ENCODE assay signal across 1 cellular context in the genomic region with DNA sequence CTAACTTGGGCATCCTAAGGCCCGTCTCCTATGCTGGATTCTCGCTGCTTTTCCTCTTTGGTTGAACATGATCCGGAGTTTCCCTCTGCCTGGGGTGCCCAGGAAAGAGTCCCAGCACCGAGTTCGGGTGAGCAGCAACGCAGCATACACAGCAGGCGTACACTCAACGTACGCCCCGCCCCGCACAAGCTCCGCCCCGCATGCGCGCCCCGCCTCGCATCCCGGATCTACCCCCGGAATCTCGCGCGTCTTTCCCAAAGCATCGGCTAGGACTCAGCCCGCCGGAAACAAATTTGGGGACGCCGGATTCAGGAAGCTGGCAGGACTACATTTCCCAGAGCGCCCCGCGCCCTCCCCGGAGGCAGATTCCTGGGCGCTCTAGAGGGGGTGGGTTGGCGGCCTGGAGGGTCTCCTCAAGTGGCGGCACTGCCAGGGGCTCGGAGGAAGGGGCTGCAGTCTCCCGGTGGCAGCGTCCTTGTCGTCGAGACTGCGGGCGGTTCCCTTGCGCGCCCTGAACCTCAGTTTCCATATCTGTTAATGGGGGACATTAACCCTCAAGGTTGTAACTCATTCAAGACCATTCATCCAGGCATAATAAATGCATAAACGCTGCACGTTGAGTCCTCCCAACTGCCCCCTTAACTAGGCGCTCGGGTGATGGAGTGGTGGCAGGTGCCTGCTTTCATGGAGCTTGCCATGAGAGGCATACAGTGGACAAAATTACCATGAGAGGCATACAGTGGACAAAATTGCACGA.
TF ChIP-seq lines count a peak whose summit lies in the region.

No MANE protein-coding gene starts in this region.

TF ChIP-seq in HepG2, 621 proteins besides CTCF, POLR2A, EP300 and RAD21 (continued from another document and continues in another):
- TF ChIP-seq, protein P1, sequence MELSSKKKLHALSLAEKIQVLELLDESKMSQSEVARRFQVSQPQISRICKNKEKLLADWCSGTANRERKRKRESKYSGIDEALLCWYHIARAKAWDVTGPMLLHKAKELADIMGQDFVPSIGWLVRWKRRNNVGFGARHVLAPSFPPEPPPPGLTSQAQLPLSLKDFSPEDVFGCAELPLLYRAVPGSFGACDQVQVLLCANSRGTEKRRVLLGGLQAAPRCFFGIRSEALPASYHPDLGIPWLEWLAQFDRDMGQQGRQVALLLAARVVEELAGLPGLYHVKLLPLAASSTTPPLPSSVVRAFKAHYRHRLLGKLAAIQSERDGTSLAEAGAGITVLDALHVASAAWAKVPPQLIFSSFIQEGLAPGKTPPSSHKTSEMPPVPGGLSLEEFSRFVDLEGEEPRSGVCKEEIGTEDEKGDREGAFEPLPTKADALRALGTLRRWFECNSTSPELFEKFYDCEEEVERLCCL (CRISPR knock-in tag; IDR thresholded peaks at IDR 0.05; ENCODE audit: borderline replicate concordance), result no peak
- TF ChIP-seq ARNTL (CRISPR knock-in tag; IDR thresholded peaks at IDR 0.05) (peak; percentile 40; the same call in 1 of the 2 replicates), ZNF572 (CRISPR knock-in tag; IDR thresholded peaks at IDR 0.05) (no peak; the same call in 1 of the 2 replicates), ATM (IDR thresholded peaks at IDR 0.05; ENCODE audit: borderline replicate concordance) (no peak), POLR2AphosphoS5 (IDR thresholded peaks at IDR 0.05; ENCODE audit: low read depth, low read length) (peak; percentile 97), ZSCAN12 (CRISPR knock-in tag; IDR thresholded peaks at IDR 0.05) (no peak), KLF16 (CRISPR knock-in tag; IDR thresholded peaks at IDR 0.05) (0 out of 4 replicates have a peak, but pooled peaks of 1 of the 2 experiments have one; percentile 12), POLR2G (IDR thresholded peaks at IDR 0.05; ENCODE audit: low read depth, low read length) (peak; percentile 88), TAF15 (IDR thresholded peaks at IDR 0.05; ENCODE audit: low read depth, low read length, poor library complexity, severe bottlenecking) (no peak), ASH2L (IDR thresholded peaks at IDR 0.05; ENCODE audit: insufficient read length, low read depth, low read length) (peak; percentile 42), ZNF674 (CRISPR knock-in tag; IDR thresholded peaks at IDR 0.05; ENCODE audit: low read depth) (no peak), ZSCAN30 (CRISPR knock-in tag; IDR thresholded peaks at IDR 0.05) (no peak), TARDBP (CRISPR knock-in tag; IDR thresholded peaks at IDR 0.05) (peak; percentile 32), ZFP1 (CRISPR knock-in tag; IDR thresholded peaks at IDR 0.05) (no peak), CAMTA2 (CRISPR knock-in tag; IDR thresholded peaks at IDR 0.05; ENCODE audit: borderline replicate concordance) (peak; percentile 90; the same call in 1 of the 2 replicates), EZH2 (conservative IDR thresholded peaks at IDR 0.05; ENCODE audit: low read depth, low read length) (no peak), ZNF644 (CRISPR knock-in tag; IDR thresholded peaks at IDR 0.05; ENCODE audit: low read depth) (no peak; the same call in 1 of the 2 replicates), NONO (IDR thresholded peaks at IDR 0.05) (no peak), NONO (CRISPR knock-in tag; conservative IDR thresholded peaks at IDR 0.05) (peak; percentile 77; the same call in 1 of the 2 replicates), MED8 (CRISPR knock-in tag; IDR thresholded peaks at IDR 0.05; ENCODE audit: insufficient replicate concordance) (no peak), ZNF563 (CRISPR knock-in tag; IDR thresholded peaks at IDR 0.05) (0 out of 2 replicates have a peak, but pooled peaks have one; percentile 38), MED1 (CRISPR knock-in tag; IDR thresholded peaks at IDR 0.05) (peak; percentile 70; the same call in 1 of the 2 replicates), NFYC (CRISPR knock-in tag; IDR thresholded peaks at IDR 0.05) (peak; percentile 57; the same call in 1 of the 2 replicates), YEATS4 (CRISPR knock-in tag; IDR thresholded peaks at IDR 0.05; ENCODE audit: borderline replicate concordance) (peak; percentile 73), HOXA3 (CRISPR knock-in tag; IDR thresholded peaks at IDR 0.05) (peak; percentile 79), IRX3 (CRISPR knock-in tag; IDR thresholded peaks at IDR 0.05; ENCODE audit: borderline replicate concordance, low read depth) (no peak), ZNF205 (CRISPR knock-in tag; IDR thresholded peaks at IDR 0.05) (peak; percentile 20; the same call in 1 of the 2 replicates), ZC3H13 (CRISPR knock-in tag; IDR thresholded peaks at IDR 0.05) (no peak; the same call in 1 of the 2 replicates), GLI4 (CRISPR knock-in tag; IDR thresholded peaks at IDR 0.05; ENCODE audit: borderline replicate concordance) (no peak), TRIM24 (CRISPR knock-in tag; IDR thresholded peaks at IDR 0.05) (no peak), ZNF337 (CRISPR knock-in tag; IDR thresholded peaks at IDR 0.05; ENCODE audit: borderline replicate concordance, low read depth) (no peak), ZFP37 (CRISPR knock-in tag; IDR thresholded peaks at IDR 0.05; ENCODE audit: borderline replicate concordance) (peak; percentile 64; the same call in 1 of the 2 replicates), HMG20A (CRISPR knock-in tag; IDR thresholded peaks at IDR 0.05; ENCODE audit: borderline replicate concordance) (0 out of 2 replicates have a peak, but pooled peaks have one; percentile 15), ZNF30 (CRISPR knock-in tag; IDR thresholded peaks at IDR 0.05) (no peak), JUND (CRISPR knock-in tag; IDR thresholded peaks at IDR 0.05) (peak; percentile 32; the same call in 1 of the 2 replicates), NCOA2 (CRISPR knock-in tag; IDR thresholded peaks at IDR 0.05) (peak; percentile 44; the same call in 1 of the 2 replicates), SRY (CRISPR knock-in tag; IDR thresholded peaks at IDR 0.05) (no peak), ZNF891 (CRISPR knock-in tag; IDR thresholded peaks at IDR 0.05) (peak; percentile 46; the same call in 1 of the 2 replicates), ZBTB3 (CRISPR knock-in tag; IDR thresholded peaks at IDR 0.05; ENCODE audit: borderline replicate concordance, low read depth) (no peak)
- TF ChIP-seq, protein P2, sequence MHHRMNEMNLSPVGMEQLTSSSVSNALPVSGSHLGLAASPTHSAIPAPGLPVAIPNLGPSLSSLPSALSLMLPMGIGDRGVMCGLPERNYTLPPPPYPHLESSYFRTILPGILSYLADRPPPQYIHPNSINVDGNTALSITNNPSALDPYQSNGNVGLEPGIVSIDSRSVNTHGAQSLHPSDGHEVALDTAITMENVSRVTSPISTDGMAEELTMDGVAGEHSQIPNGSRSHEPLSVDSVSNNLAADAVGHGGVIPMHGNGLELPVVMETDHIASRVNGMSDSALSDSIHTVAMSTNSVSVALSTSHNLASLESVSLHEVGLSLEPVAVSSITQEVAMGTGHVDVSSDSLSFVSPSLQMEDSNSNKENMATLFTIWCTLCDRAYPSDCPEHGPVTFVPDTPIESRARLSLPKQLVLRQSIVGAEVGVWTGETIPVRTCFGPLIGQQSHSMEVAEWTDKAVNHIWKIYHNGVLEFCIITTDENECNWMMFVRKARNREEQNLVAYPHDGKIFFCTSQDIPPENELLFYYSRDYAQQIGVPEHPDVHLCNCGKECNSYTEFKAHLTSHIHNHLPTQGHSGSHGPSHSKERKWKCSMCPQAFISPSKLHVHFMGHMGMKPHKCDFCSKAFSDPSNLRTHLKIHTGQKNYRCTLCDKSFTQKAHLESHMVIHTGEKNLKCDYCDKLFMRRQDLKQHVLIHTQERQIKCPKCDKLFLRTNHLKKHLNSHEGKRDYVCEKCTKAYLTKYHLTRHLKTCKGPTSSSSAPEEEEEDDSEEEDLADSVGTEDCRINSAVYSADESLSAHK (CRISPR knock-in tag; IDR thresholded peaks at IDR 0.05; ENCODE audit: borderline replicate concordance), result 0 out of 2 replicates have a peak, but pooled peaks have one; percentile 42
- TF ChIP-seq, protein P3, sequence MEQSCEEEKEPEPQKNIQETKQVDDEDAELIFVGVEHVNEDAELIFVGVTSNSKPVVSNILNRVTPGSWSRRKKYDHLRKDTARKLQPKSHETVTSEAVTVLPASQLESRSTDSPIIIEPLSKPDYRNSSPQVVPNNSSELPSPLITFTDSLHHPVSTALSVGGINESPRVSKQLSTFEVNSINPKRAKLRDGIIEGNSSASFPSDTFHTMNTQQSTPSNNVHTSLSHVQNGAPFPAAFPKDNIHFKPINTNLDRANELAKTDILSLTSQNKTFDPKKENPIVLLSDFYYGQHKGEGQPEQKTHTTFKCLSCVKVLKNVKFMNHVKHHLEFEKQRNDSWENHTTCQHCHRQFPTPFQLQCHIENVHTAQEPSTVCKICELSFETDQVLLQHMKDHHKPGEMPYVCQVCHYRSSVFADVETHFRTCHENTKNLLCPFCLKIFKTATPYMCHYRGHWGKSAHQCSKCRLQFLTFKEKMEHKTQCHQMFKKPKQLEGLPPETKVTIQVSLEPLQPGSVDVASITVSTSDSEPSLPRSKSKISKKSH (CRISPR knock-in tag; IDR thresholded peaks at IDR 0.05; ENCODE audit: borderline replicate concordance), result peak; percentile 34; the same call in 1 of the 2 replicates
- TF ChIP-seq, protein P4, sequence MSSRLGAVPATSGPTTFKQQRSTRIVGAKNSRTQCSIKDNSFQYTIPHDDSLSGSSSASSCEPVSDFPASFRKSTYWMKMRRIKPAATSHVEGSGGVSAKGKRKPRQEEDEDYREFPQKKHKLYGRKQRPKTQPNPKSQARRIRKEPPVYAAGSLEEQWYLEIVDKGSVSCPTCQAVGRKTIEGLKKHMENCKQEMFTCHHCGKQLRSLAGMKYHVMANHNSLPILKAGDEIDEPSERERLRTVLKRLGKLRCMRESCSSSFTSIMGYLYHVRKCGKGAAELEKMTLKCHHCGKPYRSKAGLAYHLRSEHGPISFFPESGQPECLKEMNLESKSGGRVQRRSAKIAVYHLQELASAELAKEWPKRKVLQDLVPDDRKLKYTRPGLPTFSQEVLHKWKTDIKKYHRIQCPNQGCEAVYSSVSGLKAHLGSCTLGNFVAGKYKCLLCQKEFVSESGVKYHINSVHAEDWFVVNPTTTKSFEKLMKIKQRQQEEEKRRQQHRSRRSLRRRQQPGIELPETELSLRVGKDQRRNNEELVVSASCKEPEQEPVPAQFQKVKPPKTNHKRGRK (CRISPR knock-in tag; IDR thresholded peaks at IDR 0.05), result no peak
- TF ChIP-seq, protein P5, sequence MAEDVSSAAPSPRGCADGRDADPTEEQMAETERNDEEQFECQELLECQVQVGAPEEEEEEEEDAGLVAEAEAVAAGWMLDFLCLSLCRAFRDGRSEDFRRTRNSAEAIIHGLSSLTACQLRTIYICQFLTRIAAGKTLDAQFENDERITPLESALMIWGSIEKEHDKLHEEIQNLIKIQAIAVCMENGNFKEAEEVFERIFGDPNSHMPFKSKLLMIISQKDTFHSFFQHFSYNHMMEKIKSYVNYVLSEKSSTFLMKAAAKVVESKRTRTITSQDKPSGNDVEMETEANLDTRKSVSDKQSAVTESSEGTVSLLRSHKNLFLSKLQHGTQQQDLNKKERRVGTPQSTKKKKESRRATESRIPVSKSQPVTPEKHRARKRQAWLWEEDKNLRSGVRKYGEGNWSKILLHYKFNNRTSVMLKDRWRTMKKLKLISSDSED (CRISPR knock-in tag; IDR thresholded peaks at IDR 0.05), result no peak
- TF ChIP-seq, protein P6, sequence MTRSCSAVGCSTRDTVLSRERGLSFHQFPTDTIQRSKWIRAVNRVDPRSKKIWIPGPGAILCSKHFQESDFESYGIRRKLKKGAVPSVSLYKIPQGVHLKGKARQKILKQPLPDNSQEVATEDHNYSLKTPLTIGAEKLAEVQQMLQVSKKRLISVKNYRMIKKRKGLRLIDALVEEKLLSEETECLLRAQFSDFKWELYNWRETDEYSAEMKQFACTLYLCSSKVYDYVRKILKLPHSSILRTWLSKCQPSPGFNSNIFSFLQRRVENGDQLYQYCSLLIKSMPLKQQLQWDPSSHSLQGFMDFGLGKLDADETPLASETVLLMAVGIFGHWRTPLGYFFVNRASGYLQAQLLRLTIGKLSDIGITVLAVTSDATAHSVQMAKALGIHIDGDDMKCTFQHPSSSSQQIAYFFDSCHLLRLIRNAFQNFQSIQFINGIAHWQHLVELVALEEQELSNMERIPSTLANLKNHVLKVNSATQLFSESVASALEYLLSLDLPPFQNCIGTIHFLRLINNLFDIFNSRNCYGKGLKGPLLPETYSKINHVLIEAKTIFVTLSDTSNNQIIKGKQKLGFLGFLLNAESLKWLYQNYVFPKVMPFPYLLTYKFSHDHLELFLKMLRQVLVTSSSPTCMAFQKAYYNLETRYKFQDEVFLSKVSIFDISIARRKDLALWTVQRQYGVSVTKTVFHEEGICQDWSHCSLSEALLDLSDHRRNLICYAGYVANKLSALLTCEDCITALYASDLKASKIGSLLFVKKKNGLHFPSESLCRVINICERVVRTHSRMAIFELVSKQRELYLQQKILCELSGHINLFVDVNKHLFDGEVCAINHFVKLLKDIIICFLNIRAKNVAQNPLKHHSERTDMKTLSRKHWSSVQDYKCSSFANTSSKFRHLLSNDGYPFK (CRISPR knock-in tag; IDR thresholded peaks at IDR 0.05; ENCODE audit: borderline replicate concordance), result 0 out of 2 replicates have a peak, but pooled peaks have one; percentile 20
- TF ChIP-seq, protein P7, sequence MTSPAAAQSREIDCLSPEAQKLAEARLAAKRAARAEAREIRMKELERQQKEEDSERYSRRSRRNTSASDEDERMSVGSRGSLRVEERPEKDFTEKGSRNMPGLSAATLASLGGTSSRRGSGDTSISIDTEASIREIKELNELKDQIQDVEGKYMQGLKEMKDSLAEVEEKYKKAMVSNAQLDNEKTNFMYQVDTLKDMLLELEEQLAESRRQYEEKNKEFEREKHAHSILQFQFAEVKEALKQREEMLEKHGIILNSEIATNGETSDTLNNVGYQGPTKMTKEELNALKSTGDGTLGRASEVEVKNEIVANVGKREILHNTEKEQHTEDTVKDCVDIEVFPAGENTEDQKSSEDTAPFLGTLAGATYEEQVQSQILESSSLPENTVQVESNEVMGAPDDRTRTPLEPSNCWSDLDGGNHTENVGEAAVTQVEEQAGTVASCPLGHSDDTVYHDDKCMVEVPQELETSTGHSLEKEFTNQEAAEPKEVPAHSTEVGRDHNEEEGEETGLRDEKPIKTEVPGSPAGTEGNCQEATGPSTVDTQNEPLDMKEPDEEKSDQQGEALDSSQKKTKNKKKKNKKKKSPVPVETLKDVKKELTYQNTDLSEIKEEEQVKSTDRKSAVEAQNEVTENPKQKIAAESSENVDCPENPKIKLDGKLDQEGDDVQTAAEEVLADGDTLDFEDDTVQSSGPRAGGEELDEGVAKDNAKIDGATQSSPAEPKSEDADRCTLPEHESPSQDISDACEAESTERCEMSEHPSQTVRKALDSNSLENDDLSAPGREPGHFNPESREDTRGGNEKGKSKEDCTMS (CRISPR knock-in tag; conservative IDR thresholded peaks at IDR 0.05), result no peak
- TF ChIP-seq, protein P8, sequence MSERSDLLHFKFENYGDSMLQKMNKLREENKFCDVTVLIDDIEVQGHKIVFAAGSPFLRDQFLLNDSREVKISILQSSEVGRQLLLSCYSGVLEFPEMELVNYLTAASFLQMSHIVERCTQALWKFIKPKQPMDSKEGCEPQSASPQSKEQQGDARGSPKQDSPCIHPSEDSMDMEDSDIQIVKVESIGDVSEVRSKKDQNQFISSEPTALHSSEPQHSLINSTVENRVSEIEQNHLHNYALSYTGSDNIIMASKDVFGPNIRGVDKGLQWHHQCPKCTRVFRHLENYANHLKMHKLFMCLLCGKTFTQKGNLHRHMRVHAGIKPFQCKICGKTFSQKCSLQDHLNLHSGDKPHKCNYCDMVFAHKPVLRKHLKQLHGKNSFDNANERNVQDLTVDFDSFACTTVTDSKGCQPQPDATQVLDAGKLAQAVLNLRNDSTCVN (CRISPR knock-in tag; IDR thresholded peaks at IDR 0.05; ENCODE audit: borderline replicate concordance), result peak; percentile 69; the same call in 1 of the 2 replicates
- TF ChIP-seq, protein P9, sequence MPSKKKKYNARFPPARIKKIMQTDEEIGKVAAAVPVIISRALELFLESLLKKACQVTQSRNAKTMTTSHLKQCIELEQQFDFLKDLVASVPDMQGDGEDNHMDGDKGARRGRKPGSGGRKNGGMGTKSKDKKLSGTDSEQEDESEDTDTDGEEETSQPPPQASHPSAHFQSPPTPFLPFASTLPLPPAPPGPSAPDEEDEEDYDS (CRISPR knock-in tag; IDR thresholded peaks at IDR 0.05), result peak; percentile 85
